Comparison of ENCODE assay signal across 1 cellular context in the genomic region with DNA sequence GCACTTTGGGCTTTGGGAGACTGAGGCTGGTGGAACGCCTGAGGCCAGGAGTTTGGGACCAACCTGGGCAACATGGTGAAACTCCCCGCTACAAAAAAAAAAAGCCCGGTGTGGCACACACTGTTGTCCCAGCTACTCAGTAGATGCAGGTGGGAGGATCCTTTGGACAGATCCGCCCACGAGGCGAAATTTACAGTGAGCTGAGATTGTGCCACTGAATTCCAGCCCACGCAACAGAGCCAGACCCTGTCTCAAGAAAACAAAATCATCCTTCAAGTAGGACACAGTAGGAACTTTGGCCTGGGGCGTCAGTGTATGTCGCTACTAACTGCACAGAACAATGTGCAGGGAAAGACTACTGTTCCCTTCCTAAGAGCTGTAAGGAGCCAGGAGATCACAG.
TF ChIP-seq lines count a peak whose summit lies in the region.

No MANE protein-coding gene starts in this region.

TF ChIP-seq in K562, 482 proteins besides CTCF, POLR2A, EP300 and RAD21:
- TF ChIP-seq RBFOX2 (IDR thresholded peaks at IDR 0.05; ENCODE audit: low read depth, low read length) (0 out of 2 replicates have a peak, but pooled peaks have one; percentile 3), BACH1 (tag; IDR thresholded peaks at IDR 0.05) (no peak), NCOA4 (IDR thresholded peaks at IDR 0.05; ENCODE audit: partially characterized antibody) (no peak), EGR1 (conservative IDR thresholded peaks at IDR 0.05) (peak; percentile 17; the same call in 1 of the 2 replicates)
